Comparison of ENCODE assay signal across 9 cellular contexts in genomic region chr15:64045774-64046346, GRCh38. TPM values are rescaled to one million over a fixed set of nuclear protein-coding genes. Genes with fewer than 3 reads are reported as not detected.
DNase-seq lines count a peak whose midpoint lies in the region; ATAC-seq, FAIRE-seq and TF ChIP-seq lines count a peak whose summit lies in the region.
"Had no signal": no experiment of that assay in that cellular context is flagged by ENCODE, and none has a peak within 500 bp of the region (broad histone marks: within the 10 kb centered on the region; RNA-seq: fewer than 3 reads in every experiment).

No MANE protein-coding gene starts in this region.

- no peaks in the 10 kb centered on the region for H3K36me3 ChIP-seq in bronchial epithelial cell (ENCODE audit: control insufficient read depth, insufficient read depth, low read length)
- no peaks in the 10 kb centered on the region for H3K36me3 ChIP-seq in lower lobe of right lung

- peaks cover 11% of the 10 kb centered on the region for H3K4me1 Mint-ChIP-seq in type B pancreatic cell (ENCODE audit: unreplicated experiment)

- no peak for TF ChIP-seq CTCF in LNCaP clone FGC (IDR thresholded peaks at IDR 0.05; ENCODE audit: control insufficient read depth, extremely low read depth, insufficient read depth)
- TF ChIP-seq CTCF in bronchial epithelial cell (IDR thresholded peaks at IDR 0.05; ENCODE audit: insufficient read depth, low read length, severe bottlenecking) = no peak
- no peak for TF ChIP-seq CTCF in lower lobe of right lung (IDR thresholded peaks at IDR 0.05)
- no peak for TF ChIP-seq CTCF in type B pancreatic cell (conservative IDR thresholded peaks at IDR 0.05)
- no peak for TF ChIP-seq CTCF in GM10266 (IDR thresholded peaks at IDR 0.05; ENCODE audit: control insufficient read depth, insufficient read depth, low read depth, missing control alignments)

- H3K27me3 ChIP-seq in bronchial epithelial cell (ENCODE audit: control insufficient read depth, insufficient read depth, low read length) (peaks cover 32% of the 10 kb centered on the region), lower lobe of right lung (ENCODE audit: low read depth) (peaks cover 12% of the 10 kb centered on the region)

- H3K4me3 ChIP-seq in LNCaP clone FGC (ENCODE audit: low read depth, low read length) (peak overlapping the region; percentile 54), bronchial epithelial cell (ENCODE audit: low read depth, low read length) (peak overlapping the region; percentile 42), lower lobe of right lung (peak overlapping the region; percentile 64)

- H3K4me1 ChIP-seq in lower lobe of right lung = peaks cover 26% of the 10 kb centered on the region

- DNase-seq in 8988T (peak; percentile 59), LNCaP clone FGC (ENCODE audit: low read depth) (no peak), bronchial epithelial cell (ENCODE audit: low read depth) (no peak), lower lobe of right lung (no peak), type B pancreatic cell (ENCODE audit: extremely low spot score, unreplicated experiment) (no peak), GM10266 (ENCODE audit: extremely low spot score) (no peak), KG1 (lab: John Stamatoyannopoulos, UW) (no peak)

- H3K27ac Mint-ChIP-seq in type B pancreatic cell = no peak overlapping the region

- H3K4me3 Mint-ChIP-seq in type B pancreatic cell = peak overlapping the region; percentile 78

- H3K9me3 Mint-ChIP-seq in type B pancreatic cell = no peaks in the 10 kb centered on the region

- ATAC-seq in GM19025 (IDR thresholded peaks at IDR 0.05; ENCODE audit: low read depth, unreplicated experiment) (peak; percentile 20), lower lobe of right lung (peak; percentile 19 to 47)

- no peak for FAIRE-seq in bronchial epithelial cell (lab: Jason Lieb, UNC)
- FAIRE-seq: endometrium had no signal

- no peaks in the 10 kb centered on the region for H3K9me3 ChIP-seq in lower lobe of right lung

- H3K27me3 Mint-ChIP-seq in type B pancreatic cell = peaks cover 40% of the 10 kb centered on the region

- H3K27ac ChIP-seq in lower lobe of right lung = peak overlapping the region; percentile 78

- no peaks in the 10 kb centered on the region for H3K36me3 Mint-ChIP-seq in type B pancreatic cell

- intact Hi-C loops in lower lobe of right lung (cut with DNase I) = no loop called here

RNA-seq across cellular contexts. Expression of gene DAPK2, which starts 0.4 kb away (rescaled TPM):
- total RNA-seq in bronchial epithelial cell (0.53 and 3.3 TPM in 2 replicates), lower lobe of right lung (56.8 TPM), type B pancreatic cell (ENCODE audit: low replicate concordance) (3.4 and 5.0 TPM in 2 replicates)

RNA-seq across cellular contexts. Expression of gene CIAO2A, which starts 47.8 kb away (rescaled TPM):
- total RNA-seq in bronchial epithelial cell = 53.0 and 62.1 TPM in 2 replicates
- 56.3 TPM for total RNA-seq in lower lobe of right lung
- total RNA-seq in type B pancreatic cell (ENCODE audit: low replicate concordance) = 59.8 and 69.7 TPM in 2 replicates

RNA-seq across cellular contexts. Expression of gene SNX1, which starts 49.9 kb away (rescaled TPM):
- total RNA-seq in bronchial epithelial cell (26.4 and 28.7 TPM in 2 replicates), lower lobe of right lung (157 TPM), type B pancreatic cell (ENCODE audit: low replicate concordance) (111 and 124 TPM in 2 replicates)
